In genomic region chr7:128694742-128695141, GRCh38 we compare ENCODE assay signal across 33 cellular contexts. TPM values are rescaled to one million over a fixed set of nuclear protein-coding genes. Genes with fewer than 3 reads are reported as not detected.
"Had no signal": no experiment of that assay in that cellular context is flagged by ENCODE, and none has a peak within 500 bp of the region (broad histone marks: within the 10 kb centered on the region; RNA-seq: fewer than 3 reads in every experiment).

No MANE protein-coding gene starts in this region.

- H3K36me3 ChIP-seq: adrenal gland, ascending aorta, brain microvascular endothelial cell, breast epithelium, cardiac muscle cell had no signal

- H3K27me3 ChIP-seq: brain microvascular endothelial cell had no signal

- DNase-seq: activated effector memory CD4-positive, alpha-beta T cell treated with anti-CD3 and anti-CD28 coated beads, Interleukin-2, amount 50 U/mL, for 16 hours; activated effector memory CD4-positive, alpha-beta T cell treated with Interleukin-2 at 50 U/mL for 16 hours; activated gamma-delta T cell; activated gamma-delta T cell treated with Interleukin-2 at 50 U/mL for 16 hours; activated naive CD4-positive, alpha-beta T cell; activated naive CD4-positive, alpha-beta T cell treated with anti-CD3 and anti-CD28 coated beads for 36 hours; activated naive CD4-positive, alpha-beta T cell treated with anti-CD3 and anti-CD28 coated beads, Interleukin-2, amount 10 ng/mL, durations not matched to agents 7 days and 5 days; activated naive CD4-positive, alpha-beta T cell treated with anti-CD3 and anti-CD28 coated beads, Interleukin-2, amount 50 U/mL, for 16 hours; activated naive CD4-positive, alpha-beta T cell treated with Interleukin-2 at 50 U/mL for 16 hours; activated naive CD8-positive, alpha-beta T cell treated with anti-CD3 and anti-CD28 coated beads for 36 hours; activated naive CD8-positive, alpha-beta T cell treated with anti-CD3 and anti-CD28 coated beads, Interleukin-2, amount 10 ng/mL, durations not matched to agents 7 days and 5 days; activated naive CD8-positive, alpha-beta T cell treated with anti-CD3 and anti-CD28 coated beads, Interleukin-2, amount 50 U/mL, for 24 hours; activated T-cell treated with anti-CD3 and anti-CD28 coated beads, Interleukin-2, amount 50 U/mL, for 24 hours; activated T-cell treated with anti-CD3 and anti-CD28 coated beads, Interleukin-2, amount 50 U/mL, for 4 hours; activated T-cell treated with anti-CD3 and anti-CD28 coated beads, Interleukin-2, amount 50 U/mL, for 48 hours; activated T-cell treated with anti-CD3 and anti-CD28 coated beads, Interleukin-2, amount 50 U/mL, for 72 hours; adrenal gland; amniotic stem cell; amygdala; anterior cingulate cortex; aorta; body of pancreas; brain microvascular endothelial cell; caudate nucleus; central memory CD4-positive, alpha-beta T cell; cerebellar nuclear complex had no signal

- ATAC-seq: activated naive CD4-positive, alpha-beta T cell treated with anti-CD3 and anti-CD28 coated beads, Interleukin-2, amount 50 U/mL, for 72 hours; activated naive CD8-positive, alpha-beta T cell treated with anti-CD3 and anti-CD28 coated beads, Interleukin-2, amount 50 U/mL, for 24 hours; activated T-cell treated with anti-CD3 and anti-CD28 coated beads, Interleukin-2, amount 50 U/mL, for 4 hours; activated T-cell treated with anti-CD3 and anti-CD28 coated beads, Interleukin-2, amount 50 U/mL, for 72 hours; activated T-helper 17 cell treated with anti-CD3 and anti-CD28 coated beads, Interleukin-2, amount 50 U/mL, for 72 hours; body of pancreas had no signal

- H3K9me3 ChIP-seq: adrenal gland, ascending aorta, body of pancreas, breast epithelium had no signal

- FAIRE-seq: astrocyte, bronchial epithelial cell had no signal

- H3K4me3 ChIP-seq: adrenal gland, ascending aorta, body of pancreas, breast epithelium, cardiac muscle cell had no signal

- H3K27ac ChIP-seq: adrenal gland, ascending aorta, body of pancreas, brain microvascular endothelial cell, breast epithelium, cardiac muscle cell had no signal

RNA-seq across cellular contexts. Expression of gene GARIN1A, which starts 22.6 kb away (rescaled TPM):
- total RNA-seq: activated naive CD4-positive, alpha-beta T cell treated with anti-CD3 and anti-CD28 coated beads for 36 hours had no signal
